ENCODE assay signal across 1 cellular context in genomic region chr4:14399919-14400706, GRCh38.
TF ChIP-seq lines count a peak whose summit lies in the region.

No MANE protein-coding gene starts in this region.

TF ChIP-seq in GM12878, 131 proteins besides CTCF, POLR2A, EP300 and RAD21 (continued from another document):
- TF ChIP-seq NKRF (conservative IDR thresholded peaks at IDR 0.05) (no peak), CEBPZ (IDR thresholded peaks at IDR 0.05; ENCODE audit: low read depth, low read length) (no peak)
TF ChIP-seq in GM12878: peak in this region for 1.
